ENCODE assay signal across 8 cellular contexts in the genomic region with DNA sequence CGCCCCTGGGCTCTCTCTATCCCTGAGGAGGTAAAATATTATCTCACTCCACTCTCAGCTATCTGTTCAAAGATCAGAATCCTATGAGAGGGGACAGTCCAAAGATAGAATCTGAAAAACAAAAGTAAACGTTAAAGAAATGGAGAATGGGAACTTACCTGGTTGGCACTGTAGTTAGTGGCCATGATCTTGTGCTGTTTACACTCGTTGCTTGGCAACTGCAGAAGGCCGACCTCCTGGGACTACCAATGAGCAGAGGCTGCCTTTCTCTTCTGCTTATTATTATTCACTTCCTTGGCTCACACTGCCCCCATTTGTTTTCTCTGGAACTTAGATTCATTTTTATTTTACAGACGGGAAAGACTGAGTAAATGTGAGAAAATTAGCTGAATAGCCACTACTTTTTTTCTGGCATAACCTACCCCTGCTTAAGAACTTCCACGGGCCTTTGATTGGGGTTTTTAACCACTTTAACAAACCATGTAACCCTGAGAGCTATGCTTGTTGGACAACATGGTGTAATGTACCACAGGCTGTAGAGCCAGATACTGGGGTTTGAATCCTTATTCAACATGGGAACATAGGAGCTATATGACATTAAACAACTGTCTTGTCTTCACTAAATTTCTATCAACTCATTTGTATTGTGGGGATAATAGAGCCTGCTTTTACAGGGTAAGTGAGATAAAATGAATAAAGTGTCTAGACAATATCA. TPM values are rescaled to one million over a fixed set of nuclear protein-coding genes. Genes with fewer than 3 reads are reported as not detected.
A peak's percentile ranks its signal among the peaks of the same experiment; 100 is the strongest.
DNase-seq lines count a peak whose midpoint lies in the region; FAIRE-seq and TF ChIP-seq lines count a peak whose summit lies in the region.

Gene CFAP126, minus strand, starts transcription at position 193 of the 715 bp plus-strand sequence. Its CDS starts 8 bp downstream, at position 185.

- H3K4me1 ChIP-seq in HAP-1 (no peaks in the 10 kb centered on the region; the same call in 1 of the 2 replicates), iPS-20b (ENCODE audit: insufficient read depth, low read length) (peaks cover 8% of the 10 kb centered on the region; the same call in 1 of the 2 replicates), small intestine (ENCODE audit: control insufficient read depth in 2 of 2, insufficient read depth in 1 of 2, low read depth in 1 of 2, low read length in 1 of 2) (no peaks in the 10 kb centered on the region)

- peaks cover 30% of the 10 kb centered on the region for H3K36me3 ChIP-seq in HAP-1 (replicated peaks)
- peaks cover 33% of the 10 kb centered on the region for H3K36me3 ChIP-seq in iPS-20b (ENCODE audit: insufficient read depth, low read depth, low read length)
- peaks cover 9 to 10% of the 10 kb centered on the region in 2 donors for H3K36me3 ChIP-seq in small intestine (ENCODE audit: control insufficient read depth in 2 of 2, insufficient read depth in 2 of 2, low read length in 2 of 2)

- CTCF ChIA-PET in RWPE1 (lab: Yijun Ruan, JAX), result interaction anchor here (0.7 to 1.0 kb wide), 3 partner anchors 43 to 185 kb away, joined by 3 to 5 read pairs (median 4); partner anchors contain the start of gene TOMM40L

- TF ChIP-seq CTCF in LNCAP (IDR thresholded peaks at IDR 0.05), result peak; percentile 31; the same call in 1 of the 2 replicates
- no peak for TF ChIP-seq CTCF in RWPE1 (conservative IDR thresholded peaks at IDR 0.05; ENCODE audit: low read depth)

- peak; percentile 5 for DNase-seq in activated CD8-positive, alpha-beta memory T cell treated with anti-CD3 and anti-CD28 coated beads, Interleukin-2, amount 50 U/mL, for 1 hour (ENCODE audit: extremely low read depth)
- no peak for DNase-seq in activated CD8-positive, alpha-beta memory T cell treated with anti-CD3 and anti-CD28 coated beads for 24 hours
- peak; percentile 75 to 76 for DNase-seq in HAP-1 (ENCODE audit: low spot score in 2 of 2)
- DNase-seq in RWPE1 (ENCODE audit: low spot score), result peak; percentile 78
- DNase-seq in brain pericyte (ENCODE audit: low read depth, low spot score), result peak; percentile 29
- DNase-seq in small intestine, result peak; percentile 72

- no peak for FAIRE-seq in small intestine (lab: Jason Lieb, UNC)

- in situ Hi-C loops in HAP-1 (cut with MboI; ENCODE audit: low sequenced_read_pairs), result no loop called here

- POLR2A ChIA-PET in RWPE1 (lab: Yijun Ruan, JAX; ENCODE audit: low non-redundant PET), result no interaction called here

- WGBS in small intestine, 3 donors, result 22 to 27% (median 24%) methylated on average over 6 of the region's 6 CpGs

- H3K4me3 ChIP-seq in HAP-1 (no peak within 1 kb of the TSS), iPS-20b (ENCODE audit: low read length) (no peak within 1 kb of the TSS), small intestine (ENCODE audit: low read depth in 1 of 2, low read length in 2 of 2) (no peak within 1 kb of the TSS)

- peak within 1 kb of the TSS; percentile 38; the same call in 1 of the 2 replicates for H3K9ac ChIP-seq in iPS-20b (ENCODE audit: low read depth, low read length)

- no peaks in the 10 kb centered on the region for H3K27me3 ChIP-seq in HAP-1 (ENCODE audit: low read depth)
- H3K27me3 ChIP-seq in iPS-20b (ENCODE audit: insufficient read depth, low read length), result no peaks in the 10 kb centered on the region
- H3K27me3 ChIP-seq in small intestine (ENCODE audit: control insufficient read depth in 2 of 2, insufficient read depth in 2 of 2, low read length in 2 of 2), result no peaks in the 10 kb centered on the region

- H3K9me3 ChIP-seq in HAP-1, result no peaks in the 10 kb centered on the region
- H3K9me3 ChIP-seq in iPS-20b (ENCODE audit: insufficient read depth, low read depth, low read length), result no peaks in the 10 kb centered on the region
- no peaks in the 10 kb centered on the region for H3K9me3 ChIP-seq in small intestine (ENCODE audit: control insufficient read depth, low read depth)

- H3K27ac ChIP-seq in RWPE1 (no peak within 1 kb of the TSS), iPS-20b (ENCODE audit: low read length) (no peak within 1 kb of the TSS), small intestine (ENCODE audit: low read depth in 1 of 2, low read length in 1 of 2) (peak within 1 kb of the TSS in 1 of 2 donors; percentile 8)

RNA-seq across cellular contexts. Expression of gene CFAP126, which starts in this region (rescaled TPM):
- polyA plus RNA-seq in small intestine, result not detected

Comparison
In these comparisons a context has a peak if more than half of its experiments do, and no peak if none do; other contexts are left out.
1. Peak in DNase-seq in small intestine; RNA of the gene not detected or under 1 TPM.